Comparison of ENCODE assay signal across 33 cellular contexts in the genomic region with DNA sequence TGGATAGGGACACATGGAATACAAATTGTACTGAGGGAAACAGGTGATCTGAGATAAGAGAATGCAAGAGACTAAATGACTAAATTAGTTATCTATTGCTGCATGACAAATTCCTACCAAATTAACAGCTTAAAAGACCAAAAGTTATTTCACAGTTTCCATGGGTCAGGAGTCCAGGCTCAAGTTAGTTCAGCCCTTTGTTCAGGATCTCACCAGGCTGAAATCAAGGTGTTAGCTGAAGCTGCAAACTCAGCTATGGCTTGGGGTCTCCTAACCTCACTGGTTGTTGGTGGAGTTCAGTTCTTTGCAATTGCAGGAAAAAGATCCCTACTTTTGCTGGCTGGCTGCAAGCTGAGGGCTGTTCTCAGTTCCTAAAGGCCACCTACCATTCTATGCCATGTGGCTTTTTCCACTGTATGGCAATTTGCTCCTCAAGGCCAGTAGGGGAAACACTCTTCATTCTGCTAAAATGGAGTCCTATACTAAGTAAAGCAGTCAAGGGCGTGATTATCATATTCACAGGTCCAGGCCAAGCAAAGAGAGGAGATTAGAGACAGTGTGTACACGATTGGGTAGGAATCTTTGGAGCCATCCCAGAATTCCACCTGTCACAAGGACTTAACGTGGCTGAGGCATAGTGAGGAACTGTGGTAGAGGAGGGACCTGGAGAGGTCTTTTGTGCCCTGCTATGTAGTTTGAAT. TPM values are rescaled to one million over a fixed set of nuclear protein-coding genes. Genes with fewer than 3 reads are reported as not detected.
"Had no signal": no experiment of that assay in that cellular context is flagged by ENCODE, and none has a peak within 500 bp of the region (broad histone marks: within the 10 kb centered on the region; RNA-seq: fewer than 3 reads in every experiment).

No MANE protein-coding gene starts in this region.

- H3K9me3 Mint-ChIP-seq: activated CD4-positive, alpha-beta memory T cell treated with anti-CD3 and anti-CD28 coated beads for 36 hours; activated CD4-positive, alpha-beta T cell treated with anti-CD3 and anti-CD28 coated beads, Interleukin-2, amount 10 ng/mL, durations not matched to agents 24 days and 14 days; activated naive CD4-positive, alpha-beta T cell treated with anti-CD3 and anti-CD28 coated beads for 36 hours; activated naive CD8-positive, alpha-beta T cell treated with anti-CD3 and anti-CD28 coated beads for 36 hours; activated T-helper 1 cell treated with anti-CD3 and anti-CD28 coated beads, Interleukin-12 subunit alpha, Interleukin-12 subunit beta, Interleukin-2, Interleukin-4 antibody, amounts not matched to agents 30 ng/mL and 10 ng/mL and 1 ng/mL, durations not matched to agents 14 hours and 24 hours and 36 hours; nephron progenitor cell had no signal

- H3K27ac ChIP-seq: ascending aorta, cardiac muscle cell, coronary artery, dorsolateral prefrontal cortex, neutrophil, spleen, suprapubic skin, tibial artery, WERI-Rb-1 had no signal

- H3K27ac Mint-ChIP-seq: activated CD4-positive, alpha-beta memory T cell treated with anti-CD3 and anti-CD28 coated beads for 36 hours; activated CD4-positive, alpha-beta T cell treated with anti-CD3 and anti-CD28 coated beads, Interleukin-2, amount 10 ng/mL, durations not matched to agents 24 days and 14 days; activated naive CD4-positive, alpha-beta T cell treated with anti-CD3 and anti-CD28 coated beads for 36 hours; activated naive CD8-positive, alpha-beta T cell treated with anti-CD3 and anti-CD28 coated beads for 36 hours; activated T-helper 1 cell treated with anti-CD3 and anti-CD28 coated beads, Interleukin-12 subunit alpha, Interleukin-12 subunit beta, Interleukin-2, Interleukin-4 antibody, amounts not matched to agents 30 ng/mL and 10 ng/mL and 1 ng/mL, durations not matched to agents 14 hours and 24 hours and 36 hours; brain; immature natural killer cell; nephron progenitor cell; progenitor cell of endocrine pancreas; T-helper 17 cell had no signal

- H3K27me3 Mint-ChIP-seq: activated CD4-positive, alpha-beta memory T cell treated with anti-CD3 and anti-CD28 coated beads for 36 hours; activated CD4-positive, alpha-beta T cell treated with anti-CD3 and anti-CD28 coated beads, Interleukin-2, amount 10 ng/mL, durations not matched to agents 24 days and 14 days; activated naive CD8-positive, alpha-beta T cell treated with anti-CD3 and anti-CD28 coated beads for 36 hours; brain; T-helper 17 cell had no signal

- H3K27me3 ChIP-seq: ascending aorta, cardiac muscle cell, dorsolateral prefrontal cortex, gastrocnemius medialis, neutrophil, spleen, suprapubic skin, tibial artery had no signal

- H3K9me3 ChIP-seq: ascending aorta, gastrocnemius medialis, mucosa of descending colon, neutrophil, spleen, suprapubic skin, tibial artery had no signal

- H3K4me3 ChIP-seq: ascending aorta, cardiac muscle cell, coronary artery, dorsolateral prefrontal cortex, gastrocnemius medialis, mucosa of descending colon, spleen, suprapubic skin, tibial artery had no signal

- H3K4me1 Mint-ChIP-seq: activated CD4-positive, alpha-beta T cell treated with anti-CD3 and anti-CD28 coated beads, Interleukin-2, amount 10 ng/mL, durations not matched to agents 24 days and 14 days; activated naive CD8-positive, alpha-beta T cell treated with anti-CD3 and anti-CD28 coated beads for 36 hours; immature natural killer cell; nephron progenitor cell; T-helper 17 cell had no signal

- FAIRE-seq: kidney had no signal

- DNase-seq: activated CD4-positive, alpha-beta memory T cell treated with anti-CD3 and anti-CD28 coated beads for 36 hours; activated CD4-positive, alpha-beta T cell treated with anti-CD3 and anti-CD28 coated beads, Interleukin-2, amount 10 ng/mL, durations not matched to agents 24 days and 14 days; activated CD4-positive, CD25-positive, alpha-beta regulatory T cell treated with anti-CD3 and anti-CD28 coated beads, Interleukin-2, amount 50 U/mL, for 72 hours; activated CD8-positive, alpha-beta memory T cell treated with anti-CD3 and anti-CD28 coated beads, Interleukin-2, amount 50 U/mL, for 4 hours; activated effector memory CD4-positive, alpha-beta T cell treated with anti-CD3 and anti-CD28 coated beads, Interleukin-2, amount 50 U/mL, for 16 hours; activated naive CD4-positive, alpha-beta T cell treated with anti-CD3 and anti-CD28 coated beads for 36 hours; activated naive CD8-positive, alpha-beta T cell treated with anti-CD3 and anti-CD28 coated beads for 36 hours; activated T-cell treated with anti-CD3 and anti-CD28 coated beads, Interleukin-2, amount 50 U/mL, for 1 hour; dorsolateral prefrontal cortex; effector memory CD4-positive, alpha-beta T cell; erythroblast; gastrocnemius medialis; glutamatergic neuron; hypothalamus; immature natural killer cell; kidney; mucosa of descending colon; nephron progenitor cell; spleen; stimulated activated naive CD4-positive, alpha-beta T cell; T-helper 17 cell; T1000; tibial artery; WERI-Rb-1 had no signal

- H3K36me3 Mint-ChIP-seq: activated CD4-positive, alpha-beta memory T cell treated with anti-CD3 and anti-CD28 coated beads for 36 hours; activated naive CD8-positive, alpha-beta T cell treated with anti-CD3 and anti-CD28 coated beads for 36 hours; brain; immature natural killer cell had no signal

- H3K4me3 Mint-ChIP-seq: activated CD4-positive, alpha-beta memory T cell treated with anti-CD3 and anti-CD28 coated beads for 36 hours; activated CD4-positive, alpha-beta T cell treated with anti-CD3 and anti-CD28 coated beads, Interleukin-2, amount 10 ng/mL, durations not matched to agents 24 days and 14 days; activated naive CD4-positive, alpha-beta T cell treated with anti-CD3 and anti-CD28 coated beads for 36 hours; activated naive CD8-positive, alpha-beta T cell treated with anti-CD3 and anti-CD28 coated beads for 36 hours; activated T-helper 1 cell treated with anti-CD3 and anti-CD28 coated beads, Interleukin-12 subunit alpha, Interleukin-12 subunit beta, Interleukin-2, Interleukin-4 antibody, amounts not matched to agents 30 ng/mL and 10 ng/mL and 1 ng/mL, durations not matched to agents 14 hours and 24 hours and 36 hours; brain; immature natural killer cell; nephron progenitor cell; T-helper 17 cell had no signal

- ATAC-seq: mucosa of descending colon, T-helper 17 cell had no signal

- H3K36me3 ChIP-seq: ascending aorta, cardiac muscle cell, gastrocnemius medialis, neutrophil, spleen, suprapubic skin, tibial artery, WERI-Rb-1 had no signal

- H3K4me1 ChIP-seq: ascending aorta, spleen, suprapubic skin had no signal

RNA-seq across cellular contexts. Expression of gene THRB, which starts 53.7 kb away (rescaled TPM):
- total RNA-seq: activated CD4-positive, alpha-beta memory T cell treated with anti-CD3 and anti-CD28 coated beads for 36 hours; activated CD4-positive, alpha-beta T cell treated with anti-CD3 and anti-CD28 coated beads, Interleukin-2, amount 10 ng/mL, durations not matched to agents 24 days and 14 days; activated CD8-positive, alpha-beta memory T cell treated with anti-CD3 and anti-CD28 coated beads for 36 hours; activated naive CD4-positive, alpha-beta T cell treated with anti-CD3 and anti-CD28 coated beads for 36 hours; activated naive CD8-positive, alpha-beta T cell treated with anti-CD3 and anti-CD28 coated beads for 36 hours; activated T-helper 1 cell treated with anti-CD3 and anti-CD28 coated beads, Interleukin-12 subunit alpha, Interleukin-12 subunit beta, Interleukin-2, Interleukin-4 antibody, amounts not matched to agents 30 ng/mL and 10 ng/mL and 1 ng/mL, durations not matched to agents 14 hours and 24 hours and 36 hours had no signal
- polyA plus RNA-seq: immature natural killer cell had no signal
